ENCODE assay signal across 1 cellular context in genomic region chr7:32043688-32044087, GRCh38.
TF ChIP-seq lines count a peak whose summit lies in the region.

No MANE protein-coding gene starts in this region.

TF ChIP-seq in A549, 52 proteins besides CTCF, POLR2A, EP300 and RAD21 (continued from another document):
- no peak for TF ChIP-seq ELK1 (IDR thresholded peaks at IDR 0.05; ENCODE audit: low read depth, low read length)
- TF ChIP-seq EHMT2 (IDR thresholded peaks at IDR 0.05; ENCODE audit: low read depth), result no peak
- TF ChIP-seq HEYL (CRISPR knock-in tag; IDR thresholded peaks at IDR 0.05), result no peak
- TF ChIP-seq RFX5 (IDR thresholded peaks at IDR 0.05), result peak; percentile 96
- no peak for TF ChIP-seq CHD4 (IDR thresholded peaks at IDR 0.05; ENCODE audit: borderline replicate concordance)
- peak; percentile 57 to 74; a peak in 2 of 5 replicates for TF ChIP-seq JUN (IDR thresholded peaks at IDR 0.05)
- no peak for TF ChIP-seq MAZ (IDR thresholded peaks at IDR 0.05; ENCODE audit: borderline replicate concordance, low read depth, low read length)
- TF ChIP-seq REST (IDR thresholded peaks at IDR 0.05), result no peak
- TF ChIP-seq GATA3 (IDR thresholded peaks at IDR 0.05; ENCODE audit: borderline replicate concordance), result peak; percentile 93
- TF ChIP-seq HOXA7 (CRISPR knock-in tag; IDR thresholded peaks at IDR 0.05), result no peak
- TF ChIP-seq HMGXB4 (CRISPR knock-in tag; IDR thresholded peaks at IDR 0.05; ENCODE audit: borderline replicate concordance), result no peak
- TF ChIP-seq E2F6 (IDR thresholded peaks at IDR 0.05; ENCODE audit: borderline replicate concordance, low read depth), result 0 out of 2 replicates have a peak, but pooled peaks have one; percentile 31
